In genomic region chr2:43233218-43234212, GRCh38 we compare ENCODE assay signal across 16 cellular contexts. TPM values are rescaled to one million over a fixed set of nuclear protein-coding genes. Genes with fewer than 3 reads are reported as not detected.
DNase-seq lines count a peak whose midpoint lies in the region; ATAC-seq and TF ChIP-seq lines count a peak whose summit lies in the region.
"Had no signal": no experiment of that assay in that cellular context is flagged by ENCODE, and none has a peak within 500 bp of the region (broad histone marks: within the 10 kb centered on the region; RNA-seq: fewer than 3 reads in every experiment).

No MANE protein-coding gene starts in this region.

- peaks cover 18% of the 10 kb centered on the region for H3K4me1 Mint-ChIP-seq in CD8-positive, alpha-beta T cell (ENCODE audit: low read depth)
- H3K4me1 Mint-ChIP-seq in naive thymus-derived CD4-positive, alpha-beta T cell, result peaks cover 15 to 25% (median 20%) of the 10 kb centered on the region in 7 donors

- peaks cover 14% of the 10 kb centered on the region for H3K4me1 ChIP-seq in CD8-positive, alpha-beta T cell (ENCODE audit: insufficient read depth, low read length)
- peaks cover 60% of the 10 kb centered on the region for H3K4me1 ChIP-seq in Karpas-422 (ENCODE audit: low read length)
- peaks cover 12 to 13% of the 10 kb centered on the region in 2 donors for H3K4me1 ChIP-seq in naive thymus-derived CD4-positive, alpha-beta T cell (ENCODE audit: control insufficient read depth in 2 of 2, insufficient read depth in 2 of 2, low read length in 2 of 2)

- H3K9ac ChIP-seq in Karpas-422 (ENCODE audit: low read length), result peak overlapping the region; percentile 33

- intact Hi-C loops in CD8-positive, alpha-beta T cell (cut with DNase I, micrococcal nuclease), result loop anchor here in 1 of 2 experiments (5.0 kb wide), 1 partner anchor 309 kb away; no protein-coding TSS in a partner anchor
- intact Hi-C loops in naive thymus-derived CD4-positive, alpha-beta T cell (cut with micrococcal nuclease), result no loop called here

- H3K27ac Mint-ChIP-seq in CD8-positive, alpha-beta T cell, result peak overlapping the region; percentile 2
- peak overlapping the region in 5 of 9 donors; percentile 38 to 76 (median 46) for H3K27ac Mint-ChIP-seq in naive thymus-derived CD4-positive, alpha-beta T cell

- H3K27me3 Mint-ChIP-seq in CD8-positive, alpha-beta T cell (ENCODE audit: low read depth), result no peaks in the 10 kb centered on the region
- no peaks in the 10 kb centered on the region for H3K27me3 Mint-ChIP-seq in naive thymus-derived CD4-positive, alpha-beta T cell
- H3K27me3 Mint-ChIP-seq: brain had no signal

- H3K9me3 Mint-ChIP-seq in CD8-positive, alpha-beta T cell, result no peaks in the 10 kb centered on the region
- H3K9me3 Mint-ChIP-seq in naive thymus-derived CD4-positive, alpha-beta T cell, result peaks cover 0 to 5% (median 0%) of the 10 kb centered on the region in 11 donors
- H3K9me3 Mint-ChIP-seq: brain had no signal

- CTCF ChIA-PET in CD8-positive, alpha-beta T cell (lab: Charles Lee), result interaction anchor here (22.9 kb wide), 1 partner anchor 105 kb away, joined by 666 read pairs; no protein-coding TSS in a partner anchor
- CTCF ChIA-PET in naive thymus-derived CD4-positive, alpha-beta T cell (lab: Charles Lee), result interaction anchor here (0.7 kb wide), 2 partner anchors 27 to 196 kb away, joined by 3 read pairs; no protein-coding TSS in a partner anchor

- no peaks in the 10 kb centered on the region for H3K9me3 ChIP-seq in CD8-positive, alpha-beta T cell (ENCODE audit: low read length)
- no peaks in the 10 kb centered on the region for H3K9me3 ChIP-seq in Karpas-422 (ENCODE audit: low read length)
- no peaks in the 10 kb centered on the region for H3K9me3 ChIP-seq in naive thymus-derived CD4-positive, alpha-beta T cell (ENCODE audit: control insufficient read depth in 2 of 3, low read length in 3 of 3)

- no peaks in the 10 kb centered on the region for H3K79me2 ChIP-seq in Karpas-422 (ENCODE audit: low read length)

- H3K4me2 ChIP-seq in Karpas-422 (ENCODE audit: low read depth, low read length, poor library complexity, severe bottlenecking), result peak overlapping the region; percentile 47

- H3K27me3 ChIP-seq in CD8-positive, alpha-beta T cell (ENCODE audit: insufficient read depth, low read length), result no peaks in the 10 kb centered on the region
- H3K27me3 ChIP-seq in Karpas-422 (ENCODE audit: low read length), result no peaks in the 10 kb centered on the region
- H3K27me3 ChIP-seq in naive thymus-derived CD4-positive, alpha-beta T cell (ENCODE audit: control insufficient read depth in 2 of 2, insufficient read depth in 2 of 2, low read length in 2 of 2), result no peaks in the 10 kb centered on the region

- no peak for ATAC-seq in CD8-positive, alpha-beta T cell
- ATAC-seq in naive thymus-derived CD4-positive, alpha-beta T cell, result no peak
- ATAC-seq in GM18517 (IDR thresholded peaks at IDR 0.05; ENCODE audit: unreplicated experiment), result no peak
- no peak for ATAC-seq in HG03342 (IDR thresholded peaks at IDR 0.05; ENCODE audit: unreplicated experiment)
- ATAC-seq in GM18907 (IDR thresholded peaks at IDR 0.05; ENCODE audit: unreplicated experiment), result no peak
- ATAC-seq: SK-N-SH treated with all-trans-retinoic acid at 6 μM for 48 hours had no signal

- H3K4me3 Mint-ChIP-seq in CD8-positive, alpha-beta T cell, result no peak overlapping the region
- H3K4me3 Mint-ChIP-seq in naive thymus-derived CD4-positive, alpha-beta T cell, result no peak overlapping the region
- H3K4me3 Mint-ChIP-seq: brain had no signal

- H3K27ac ChIP-seq in CD8-positive, alpha-beta T cell (ENCODE audit: low read depth, low read length), result no peak overlapping the region
- peak overlapping the region; percentile 73 for H3K27ac ChIP-seq in Karpas-422 (ENCODE audit: low read length)
- no peak overlapping the region for H3K27ac ChIP-seq in naive thymus-derived CD4-positive, alpha-beta T cell (ENCODE audit: low read depth, low read length)

- H3K4me3 ChIP-seq in CD8-positive, alpha-beta T cell (ENCODE audit: low read depth, low read length), result no peak overlapping the region
- peak overlapping the region; percentile 9; the same call in 1 of the 2 replicates for H3K4me3 ChIP-seq in Karpas-422 (ENCODE audit: low read length)
- H3K4me3 ChIP-seq in naive thymus-derived CD4-positive, alpha-beta T cell (ENCODE audit: low read length), result no peak overlapping the region

- peaks cover 35% of the 10 kb centered on the region for H3K36me3 Mint-ChIP-seq in CD8-positive, alpha-beta T cell
- peaks cover 0 to 13% (median 9%) of the 10 kb centered on the region in 5 donors for H3K36me3 Mint-ChIP-seq in naive thymus-derived CD4-positive, alpha-beta T cell

- TF ChIP-seq CTCF in CD8-positive, alpha-beta T cell (IDR thresholded peaks at IDR 0.05), result no peak

- H3K9me2 ChIP-seq in Karpas-422 (replicated peaks; ENCODE audit: insufficient read depth, low read length), result no peaks in the 10 kb centered on the region

- DNase-seq in CD8-positive, alpha-beta T cell, result no peak
- DNase-seq in Karpas-422 (peak; percentile 77), SKM-1 (lab: John Stamatoyannopoulos, UW; ENCODE audit: unreplicated experiment) (peak; percentile 92), SW480 (ENCODE audit: low spot score) (no peak)
- no peak for DNase-seq in naive thymus-derived CD4-positive, alpha-beta T cell
- DNase-seq: activated CD4-positive, alpha-beta T cell treated with anti-CD3 and anti-CD28 coated beads for 4 hours; effector memory CD4-positive, alpha-beta T cell; foreskin melanocyte; NCI-H1092 treated with DMSO at 0.1 percent for 48 hours; NCI-H526 treated with DMSO at 0.1 percent for 48 hours; stimulated activated CD4-positive, alpha-beta T cell treated with anti-CD3 and anti-CD28 coated beads, Interleukin-4, amount 100 ng/mL, for 4 hours had no signal

- no peaks in the 10 kb centered on the region for H3K36me3 ChIP-seq in CD8-positive, alpha-beta T cell (ENCODE audit: insufficient read depth, low read length)
- H3K36me3 ChIP-seq in Karpas-422 (ENCODE audit: insufficient read depth, low read length), result no peaks in the 10 kb centered on the region
- peaks cover 0 to 25% (median 0%) of the 10 kb centered on the region in 3 experiments for H3K36me3 ChIP-seq in naive thymus-derived CD4-positive, alpha-beta T cell (ENCODE audit: control insufficient read depth in 2 of 3, insufficient read depth in 3 of 3, low read length in 3 of 3)

- H2AFZ ChIP-seq in Karpas-422 (ENCODE audit: low read length), result no peak overlapping the region

- H4K20me1 ChIP-seq in Karpas-422 (ENCODE audit: insufficient read depth, low read depth, low read length), result no peaks in the 10 kb centered on the region

- POLR2A ChIA-PET in CD8-positive, alpha-beta T cell (lab: Charles Lee), result no interaction called here
- POLR2A ChIA-PET in naive thymus-derived CD4-positive, alpha-beta T cell (lab: Charles Lee), result interaction anchor here (0.6 to 24.2 kb wide), 2 partner anchors 20 to 102 kb away, joined by 4 to 1771 read pairs; no protein-coding TSS in a partner anchor

RNA-seq across cellular contexts. Expression of gene ZFP36L2, which starts 7.1 kb away (rescaled TPM):
- total RNA-seq in CD8-positive, alpha-beta T cell, result 1,000 to 10,000 TPM; 1,270 to 1,311 TPM
- total RNA-seq in Karpas-422 (2014; rRNA removed; shearing (Covaris generic); ENCODE audit: low replicate concordance), result 4.0 and 10.6 TPM in 2 replicates
- 100 to 1,000 TPM; 231 to 747 (median 389) TPM for total RNA-seq in naive thymus-derived CD4-positive, alpha-beta T cell
- polyA plus RNA-seq in naive thymus-derived CD4-positive, alpha-beta T cell, result 100 to 1,000 TPM; 252 to 411 TPM

Comparison
In these comparisons a context has a peak if more than half of its experiments do, and no peak if none do; other contexts are left out.
1. DNase-seq: peak in Karpas-422 (single experiment) and SKM-1 (single experiment); none in CD8-positive, alpha-beta T cell (0 of 7), naive thymus-derived CD4-positive, alpha-beta T cell (0 of 9) and SW480 (single experiment).
2. RNA of gene ZFP36L2, which starts 7.1 kb away (total RNA-seq): 1,270 to 1,311 TPM in CD8-positive, alpha-beta T cell and 231 to 747 TPM in naive thymus-derived CD4-positive, alpha-beta T cell; 4.0 to 10.6 TPM in Karpas-422; every median in the first group is over 10 times any median in the second.